ENCODE assay signal across 23 cellular contexts in the genomic region with DNA sequence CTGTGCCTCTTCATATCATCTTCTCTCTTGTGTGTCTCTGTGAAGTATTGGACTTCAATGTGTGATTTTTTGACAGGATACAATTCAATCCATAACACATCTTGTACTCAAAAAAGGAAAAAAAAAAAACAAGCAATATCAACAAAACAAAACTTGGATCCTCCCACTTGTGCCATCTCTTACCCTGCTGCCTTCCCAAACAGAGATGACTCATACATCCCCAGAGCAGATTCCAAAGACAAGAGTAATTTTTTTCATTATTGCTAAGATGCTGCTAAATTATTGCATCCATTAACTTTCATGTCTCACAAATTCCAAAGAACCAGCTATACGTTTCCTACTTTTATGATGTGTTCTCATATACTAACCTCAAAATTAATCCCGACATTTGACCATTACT.
DNase-seq lines count a peak whose midpoint lies in the region; ATAC-seq, FAIRE-seq and TF ChIP-seq lines count a peak whose summit lies in the region.
"Had no signal": no experiment of that assay in that cellular context is flagged by ENCODE, and none has a peak within 500 bp of the region (broad histone marks: within the 10 kb centered on the region; RNA-seq: fewer than 3 reads in every experiment).

No MANE protein-coding gene starts in this region.

- ATAC-seq in GM21723 (IDR thresholded peaks at IDR 0.05; ENCODE audit: unreplicated experiment) (no peak), right lobe of liver (no peak), psoas muscle (no peak)
- ATAC-seq: activated CD8-positive, alpha-beta T cell treated with anti-CD3 and anti-CD28 coated beads for 36 hours; heart left ventricle; left lobe of liver; naive thymus-derived CD4-positive, alpha-beta T cell; T-helper 17 cell had no signal

- no peak overlapping the region for H3K4me3 Mint-ChIP-seq in astrocyte (ENCODE audit: unreplicated experiment)
- H3K4me3 Mint-ChIP-seq: activated CD8-positive, alpha-beta T cell treated with anti-CD3 and anti-CD28 coated beads for 36 hours; endodermal cell; naive thymus-derived CD4-positive, alpha-beta T cell; T-helper 17 cell; type B pancreatic cell had no signal

- H3K27me3 Mint-ChIP-seq in astrocyte (ENCODE audit: low read depth, unreplicated experiment), result no peaks in the 10 kb centered on the region
- H3K27me3 Mint-ChIP-seq: T-helper 17 cell, type B pancreatic cell had no signal

- intact Hi-C loops in right lobe of liver (cut with DNase I) (no loop called here), psoas muscle (cut with DNase I) (no loop called here)

- POLR2A ChIA-PET in BJ (lab: Charles Lee), result no interaction called here

- H3K4me1 ChIP-seq in astrocyte (ENCODE audit: insufficient read depth, low read length), result no peaks in the 10 kb centered on the region
- H3K4me1 ChIP-seq in right lobe of liver, result no peaks in the 10 kb centered on the region
- H3K4me1 ChIP-seq in psoas muscle, result no peaks in the 10 kb centered on the region
- H3K4me1 ChIP-seq: right atrium auricular region, stomach had no signal

- H3K36me3 ChIP-seq in BJ (ENCODE audit: control insufficient read depth, insufficient read depth, low read length), result no peaks in the 10 kb centered on the region
- H3K36me3 ChIP-seq in astrocyte (ENCODE audit: insufficient read depth, low read length), result no peaks in the 10 kb centered on the region
- H3K36me3 ChIP-seq in right lobe of liver, result no peaks in the 10 kb centered on the region
- H3K36me3 ChIP-seq in psoas muscle (ENCODE audit: insufficient read depth in 1 of 2, low read depth in 1 of 2), result no peaks in the 10 kb centered on the region
- H3K36me3 ChIP-seq: heart left ventricle, right atrium auricular region, stomach had no signal

- no peak for TF ChIP-seq CTCF in BJ (IDR thresholded peaks at IDR 0.05; ENCODE audit: insufficient read depth, low read depth, low read length)
- TF ChIP-seq CTCF in astrocyte (IDR thresholded peaks at IDR 0.05; ENCODE audit: insufficient read depth, low read depth, low read length), result no peak
- no peak for TF ChIP-seq CTCF in right lobe of liver (IDR thresholded peaks at IDR 0.05)
- no peak for TF ChIP-seq CTCF in psoas muscle (IDR thresholded peaks at IDR 0.05)

- no peaks in the 10 kb centered on the region for H3K36me3 Mint-ChIP-seq in astrocyte (ENCODE audit: low read depth, unreplicated experiment)
- H3K36me3 Mint-ChIP-seq: naive thymus-derived CD4-positive, alpha-beta T cell; type B pancreatic cell had no signal

- DNase-seq in BJ (ENCODE audit: low read depth) (peak; percentile 1), H4 (ENCODE audit: low spot score) (peak; percentile 24), astrocyte (ENCODE audit: low read depth) (peak; percentile 14), myocyte (ENCODE audit: low read depth) (peak; percentile 44), right lobe of liver (no peak), DMS79 treated with DMSO at 0.1 percent for 48 hours (lab: John Stamatoyannopoulos, UW) (no peak), psoas muscle (no peak)
- DNase-seq: activated CD8-positive, alpha-beta T cell treated with anti-CD3 and anti-CD28 coated beads for 36 hours; activated gamma-delta T cell treated with Interleukin-2 at 50 U/mL for 16 hours; cortex of kidney; endodermal cell; heart left ventricle; IMR-90; mesendoderm; naive thymus-derived CD4-positive, alpha-beta T cell; NCI-H1417; NCI-H526; stomach; T-helper 17 cell had no signal

- H3K27ac Mint-ChIP-seq in astrocyte (ENCODE audit: unreplicated experiment), result no peak overlapping the region
- H3K27ac Mint-ChIP-seq: activated CD8-positive, alpha-beta T cell treated with anti-CD3 and anti-CD28 coated beads for 36 hours; endodermal cell; naive thymus-derived CD4-positive, alpha-beta T cell; T-helper 17 cell; type B pancreatic cell had no signal

- no peak for TF ChIP-seq POLR2A in right lobe of liver (IDR thresholded peaks at IDR 0.05)

- peaks cover 13% of the 10 kb centered on the region for H3K4me1 Mint-ChIP-seq in astrocyte (ENCODE audit: low read depth, unreplicated experiment)
- H3K4me1 Mint-ChIP-seq: endodermal cell; naive thymus-derived CD4-positive, alpha-beta T cell; T-helper 17 cell had no signal

- H3K27ac ChIP-seq in astrocyte (ENCODE audit: low read depth, low read length), result no peak overlapping the region
- no peak overlapping the region for H3K27ac ChIP-seq in right lobe of liver
- H3K27ac ChIP-seq in psoas muscle, result no peak overlapping the region
- H3K27ac ChIP-seq: heart left ventricle, right atrium auricular region, stomach had no signal

- no peak overlapping the region for H3K9ac ChIP-seq in astrocyte (ENCODE audit: low read length)

- H3K79me2 ChIP-seq in astrocyte (ENCODE audit: insufficient read depth, low read length), result no peaks in the 10 kb centered on the region

- WGBS in right lobe of liver (ENCODE audit: insufficient coverage, low coverage, low lambda C conversion rate, missing lambda C conversion rate), result 41% methylated on average over 2 of the region's 2 CpGs
- WGBS in psoas muscle, 3 donors, result 38 to 69% (median 47%) methylated on average over 2 of the region's 2 CpGs

- H2AFZ ChIP-seq in astrocyte (ENCODE audit: low read depth, low read length), result no peak overlapping the region

- H3K4me3 ChIP-seq in BJ (ENCODE audit: low read depth, low read length) (no peak overlapping the region), astrocyte (ENCODE audit: insufficient read depth, low read depth, low read length) (no peak overlapping the region), right lobe of liver (no peak overlapping the region), psoas muscle (no peak overlapping the region)
- H3K4me3 ChIP-seq: heart left ventricle, right atrium auricular region, stomach had no signal

- H3K9me3 ChIP-seq in astrocyte (ENCODE audit: insufficient read depth, low read depth, low read length), result no peaks in the 10 kb centered on the region
- H3K9me3 ChIP-seq in right lobe of liver, result no peaks in the 10 kb centered on the region
- no peaks in the 10 kb centered on the region for H3K9me3 ChIP-seq in psoas muscle
- H3K9me3 ChIP-seq: heart left ventricle, right atrium auricular region, stomach had no signal

- H3K9me3 Mint-ChIP-seq in astrocyte (ENCODE audit: unreplicated experiment), result peaks cover 6% of the 10 kb centered on the region

- H3K27me3 ChIP-seq in BJ (ENCODE audit: control insufficient read depth, insufficient read depth, low read length) (no peaks in the 10 kb centered on the region), astrocyte (ENCODE audit: insufficient read depth, low read length) (no peaks in the 10 kb centered on the region), right lobe of liver (no peaks in the 10 kb centered on the region), psoas muscle (ENCODE audit: insufficient read depth in 3 of 3, low read length in 2 of 3) (no peaks in the 10 kb centered on the region)
- H3K27me3 ChIP-seq: heart left ventricle, right atrium auricular region, stomach had no signal

- H4K20me1 ChIP-seq in astrocyte (ENCODE audit: insufficient read depth, low read length), result no peaks in the 10 kb centered on the region

- no peak for FAIRE-seq in astrocyte (lab: Jason Lieb, UNC)

- H3K4me2 ChIP-seq in astrocyte (ENCODE audit: low read length), result no peak overlapping the region

- CTCF ChIA-PET in BJ (lab: Yijun Ruan, JAX), result no interaction called here

Comparison
In these comparisons a context has a peak if more than half of its experiments do, and no peak if none do; other contexts are left out.
1. DNase-seq: peak in BJ (single experiment), H4 (single experiment), astrocyte (single experiment) and myocyte (single experiment); none in right lobe of liver (0 of 3), DMS79 treated with DMSO at 0.1 percent for 48 hours (single experiment) and psoas muscle (0 of 2).